In genomic region chr7:113159746-113160339, GRCh38 we compare ENCODE assay signal across 2 cellular contexts.
TF ChIP-seq lines count a peak whose summit lies in the region.

No MANE protein-coding gene starts in this region.

TF ChIP-seq in GM12878, 131 proteins besides CTCF, POLR2A, EP300 and RAD21 (continued from another document):
- TF ChIP-seq SUPT20H (IDR thresholded peaks at IDR 0.05; ENCODE audit: borderline replicate concordance, control insufficient read depth, low read depth, low read length) (no peak), POLR2AphosphoS5 (IDR thresholded peaks at IDR 0.05; ENCODE audit: low read length) (no peak), SMC3 (IDR thresholded peaks at IDR 0.05; ENCODE audit: borderline replicate concordance, low read length) (peak; percentile 46; the same call in 1 of the 2 replicates), SKIL (IDR thresholded peaks at IDR 0.05; ENCODE audit: low read depth, poor library complexity, severe bottlenecking) (no peak)

TF ChIP-seq in liver, 16 proteins besides CTCF, POLR2A, EP300 and RAD21 (continued from another document):
- no peak for TF ChIP-seq ZBTB33 (IDR thresholded peaks at IDR 0.05)
